ENCODE assay signal across 16 cellular contexts in the genomic region with DNA sequence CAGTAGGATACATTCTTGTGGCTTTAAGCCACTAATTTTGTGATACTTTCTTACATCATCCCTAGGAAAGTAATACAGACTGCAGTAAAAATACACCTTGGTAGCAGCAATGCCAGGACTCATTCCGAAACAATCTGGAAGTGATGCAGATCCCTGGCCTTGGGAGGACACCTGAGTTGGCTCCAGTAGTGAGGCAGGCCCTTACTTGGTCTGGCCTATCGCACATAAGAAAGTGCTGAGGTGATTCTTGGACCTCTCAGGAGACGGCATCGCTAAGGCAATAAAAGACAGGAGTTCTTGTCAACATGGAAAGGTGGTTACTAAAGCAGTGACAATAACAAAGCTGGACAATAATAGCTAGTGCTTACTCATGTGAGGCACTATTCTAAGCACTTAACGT.
DNase-seq lines count a peak whose midpoint lies in the region; ATAC-seq, FAIRE-seq and TF ChIP-seq lines count a peak whose summit lies in the region.
"Had no signal": no experiment of that assay in that cellular context is flagged by ENCODE, and none has a peak within 500 bp of the region (broad histone marks: within the 10 kb centered on the region; RNA-seq: fewer than 3 reads in every experiment).

No MANE protein-coding gene starts in this region.

- H2AFZ ChIP-seq in GM23338, result peak overlapping the region; percentile 47
- H2AFZ ChIP-seq in astrocyte (ENCODE audit: low read depth, low read length), result no peak overlapping the region

- H3K9me3 Mint-ChIP-seq in GM23338 (no peaks in the 10 kb centered on the region), astrocyte (ENCODE audit: unreplicated experiment) (no peaks in the 10 kb centered on the region)
- H3K9me3 Mint-ChIP-seq: CD8-positive, alpha-beta memory T cell had no signal

- H3K4me2 ChIP-seq in GM23338 (no peak overlapping the region), astrocyte (ENCODE audit: low read length) (no peak overlapping the region)
- H3K4me2 ChIP-seq: A549, BLaER1 had no signal

- H3K4me1 ChIP-seq in GM23338 (ENCODE audit: insufficient read depth), result no peaks in the 10 kb centered on the region
- no peaks in the 10 kb centered on the region for H3K4me1 ChIP-seq in astrocyte (ENCODE audit: insufficient read depth, low read length)
- H3K4me1 ChIP-seq: A549, BLaER1, Caco-2 had no signal

- in situ Hi-C loops in brain microvascular endothelial cell (cut with HindIII; ENCODE audit: low pct_ligation_motif_present, low sequenced_read_pairs), result no loop called here

- ATAC-seq in GM23338, result no peak
- ATAC-seq in left colon, result peak; percentile 73
- no peak for ATAC-seq in GM21526 (IDR thresholded peaks at IDR 0.05; ENCODE audit: low FRiP score, unreplicated experiment)
- ATAC-seq in HG02970 (IDR thresholded peaks at IDR 0.05; ENCODE audit: low FRiP score, unreplicated experiment), result no peak
- ATAC-seq: A549, HCT116 had no signal

- 0 out of 2 replicates have a peak, but pooled peaks cover 5% of the 10 kb centered on the region for H3K9me2 ChIP-seq in GM23338 (ENCODE audit: insufficient read depth)

- H3K27me3 ChIP-seq in GM23338 (ENCODE audit: insufficient read depth), result no peaks in the 10 kb centered on the region
- no peaks in the 10 kb centered on the region for H3K27me3 ChIP-seq in astrocyte (ENCODE audit: insufficient read depth, low read length)
- H3K27me3 ChIP-seq in brain microvascular endothelial cell (replicated peaks), result no peaks in the 10 kb centered on the region
- H3K27me3 ChIP-seq: BLaER1 had no signal

- no peak overlapping the region for H3K4me3 Mint-ChIP-seq in GM23338
- H3K4me3 Mint-ChIP-seq in astrocyte (ENCODE audit: unreplicated experiment), result no peak overlapping the region
- H3K4me3 Mint-ChIP-seq: CD8-positive, alpha-beta memory T cell had no signal

- H3F3A ChIP-seq in GM23338 (replicated peaks; ENCODE audit: low read depth), result no peaks in the 10 kb centered on the region

- intact Hi-C loops in left colon (cut with DNase I, micrococcal nuclease), result no loop called here

- H3K9me3 ChIP-seq in astrocyte (ENCODE audit: insufficient read depth, low read depth, low read length), result no peaks in the 10 kb centered on the region
- H3K9me3 ChIP-seq: A549, BLaER1, Caco-2 had no signal

- H3K27me3 Mint-ChIP-seq in GM23338 (ENCODE audit: insufficient read depth, low read depth, poor library complexity) (no peaks in the 10 kb centered on the region), astrocyte (ENCODE audit: low read depth, unreplicated experiment) (no peaks in the 10 kb centered on the region)

- H4K20me1 ChIP-seq in GM23338 (replicated peaks; ENCODE audit: insufficient read depth) (no peaks in the 10 kb centered on the region), astrocyte (ENCODE audit: insufficient read depth, low read length) (no peaks in the 10 kb centered on the region)
- H4K20me1 ChIP-seq: BLaER1 had no signal

- H3K36me3 Mint-ChIP-seq in GM23338 (ENCODE audit: low read depth) (no peaks in the 10 kb centered on the region), astrocyte (ENCODE audit: low read depth, unreplicated experiment) (no peaks in the 10 kb centered on the region)
- H3K36me3 Mint-ChIP-seq: CD8-positive, alpha-beta memory T cell had no signal

- no peak overlapping the region for H3K27ac Mint-ChIP-seq in GM23338
- no peak overlapping the region for H3K27ac Mint-ChIP-seq in astrocyte (ENCODE audit: unreplicated experiment)
- H3K27ac Mint-ChIP-seq: CD8-positive, alpha-beta memory T cell had no signal

- H3K27ac ChIP-seq in GM23338 (ENCODE audit: low read depth) (no peak overlapping the region), astrocyte (ENCODE audit: low read depth, low read length) (no peak overlapping the region), brain microvascular endothelial cell (no peak overlapping the region)
- H3K27ac ChIP-seq: A549, BLaER1, HL-60 had no signal

- H3K36me3 ChIP-seq in GM23338 (ENCODE audit: insufficient read depth), result no peaks in the 10 kb centered on the region
- no peaks in the 10 kb centered on the region for H3K36me3 ChIP-seq in astrocyte (ENCODE audit: insufficient read depth, low read length)
- no peaks in the 10 kb centered on the region for H3K36me3 ChIP-seq in brain microvascular endothelial cell (replicated peaks)
- H3K36me3 ChIP-seq: BLaER1 had no signal

- H3K4me3 ChIP-seq in GM23338 (no peak overlapping the region), astrocyte (ENCODE audit: insufficient read depth, low read depth, low read length) (no peak overlapping the region), brain microvascular endothelial cell (ENCODE audit: low read depth, low read length) (no peak overlapping the region)
- H3K4me3 ChIP-seq: A549, BLaER1 had no signal

- TF ChIP-seq CTCF in GM23338 (conservative IDR thresholded peaks at IDR 0.05; ENCODE audit: low read depth in 2 of 2), result no peak
- TF ChIP-seq CTCF in astrocyte (IDR thresholded peaks at IDR 0.05; ENCODE audit: insufficient read depth, low read depth, low read length), result no peak
- no peak for TF ChIP-seq CTCF in brain microvascular endothelial cell (IDR thresholded peaks at IDR 0.05; ENCODE audit: low read depth, low read length, missing control alignments)

- H3K79me2 ChIP-seq in GM23338 (replicated peaks; ENCODE audit: insufficient read depth) (no peaks in the 10 kb centered on the region), astrocyte (ENCODE audit: insufficient read depth, low read length) (no peaks in the 10 kb centered on the region)

- no peak overlapping the region for H3K9ac ChIP-seq in astrocyte (ENCODE audit: low read length)
- H3K9ac ChIP-seq: BLaER1 had no signal

- FAIRE-seq in astrocyte (lab: Jason Lieb, UNC) (no peak), urothelium cell line (lab: Jason Lieb, UNC) (no peak)
- FAIRE-seq: H54 had no signal

- H3K4me1 Mint-ChIP-seq in GM23338 (no peaks in the 10 kb centered on the region), astrocyte (ENCODE audit: low read depth, unreplicated experiment) (no peaks in the 10 kb centered on the region)
- H3K4me1 Mint-ChIP-seq: CD8-positive, alpha-beta memory T cell had no signal

- no peak for DNase-seq in GM23338 (ENCODE audit: low spot score)
- DNase-seq in astrocyte (ENCODE audit: low read depth), result peak; percentile 6
- DNase-seq in left colon, result no peak
- DNase-seq in urothelium cell line (ENCODE audit: low spot score), result peak; percentile 3
- no peak for DNase-seq in brain microvascular endothelial cell
- DNase-seq: Caco-2; CD8-positive, alpha-beta memory T cell; DMS53; GF-D8 had no signal

TF ChIP-seq in GM23338, 12 proteins besides CTCF, POLR2A, EP300 and RAD21 (continues in another document):
- TF ChIP-seq JUNB (IDR thresholded peaks at IDR 0.05; ENCODE audit: unreplicated experiment) (no peak), ZNF331 (CRISPR knock-in tag; IDR thresholded peaks at IDR 0.05; ENCODE audit: low read depth) (no peak), POLR2AphosphoS5 (IDR thresholded peaks at IDR 0.05; ENCODE audit: low read depth) (no peak), NANOG (IDR thresholded peaks at IDR 0.05; ENCODE audit: borderline replicate concordance) (no peak), STAT1 (IDR thresholded peaks at IDR 0.05; ENCODE audit: unreplicated experiment) (no peak), ZNF114 (CRISPR knock-in tag; IDR thresholded peaks at IDR 0.05) (no peak)
- TF ChIP-seq, protein P1, sequence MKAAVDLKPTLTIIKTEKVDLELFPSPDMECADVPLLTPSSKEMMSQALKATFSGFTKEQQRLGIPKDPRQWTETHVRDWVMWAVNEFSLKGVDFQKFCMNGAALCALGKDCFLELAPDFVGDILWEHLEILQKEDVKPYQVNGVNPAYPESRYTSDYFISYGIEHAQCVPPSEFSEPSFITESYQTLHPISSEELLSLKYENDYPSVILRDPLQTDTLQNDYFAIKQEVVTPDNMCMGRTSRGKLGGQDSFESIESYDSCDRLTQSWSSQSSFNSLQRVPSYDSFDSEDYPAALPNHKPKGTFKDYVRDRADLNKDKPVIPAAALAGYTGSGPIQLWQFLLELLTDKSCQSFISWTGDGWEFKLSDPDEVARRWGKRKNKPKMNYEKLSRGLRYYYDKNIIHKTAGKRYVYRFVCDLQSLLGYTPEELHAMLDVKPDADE (IDR thresholded peaks at IDR 0.05), result no peak
- TF ChIP-seq, protein P2, sequence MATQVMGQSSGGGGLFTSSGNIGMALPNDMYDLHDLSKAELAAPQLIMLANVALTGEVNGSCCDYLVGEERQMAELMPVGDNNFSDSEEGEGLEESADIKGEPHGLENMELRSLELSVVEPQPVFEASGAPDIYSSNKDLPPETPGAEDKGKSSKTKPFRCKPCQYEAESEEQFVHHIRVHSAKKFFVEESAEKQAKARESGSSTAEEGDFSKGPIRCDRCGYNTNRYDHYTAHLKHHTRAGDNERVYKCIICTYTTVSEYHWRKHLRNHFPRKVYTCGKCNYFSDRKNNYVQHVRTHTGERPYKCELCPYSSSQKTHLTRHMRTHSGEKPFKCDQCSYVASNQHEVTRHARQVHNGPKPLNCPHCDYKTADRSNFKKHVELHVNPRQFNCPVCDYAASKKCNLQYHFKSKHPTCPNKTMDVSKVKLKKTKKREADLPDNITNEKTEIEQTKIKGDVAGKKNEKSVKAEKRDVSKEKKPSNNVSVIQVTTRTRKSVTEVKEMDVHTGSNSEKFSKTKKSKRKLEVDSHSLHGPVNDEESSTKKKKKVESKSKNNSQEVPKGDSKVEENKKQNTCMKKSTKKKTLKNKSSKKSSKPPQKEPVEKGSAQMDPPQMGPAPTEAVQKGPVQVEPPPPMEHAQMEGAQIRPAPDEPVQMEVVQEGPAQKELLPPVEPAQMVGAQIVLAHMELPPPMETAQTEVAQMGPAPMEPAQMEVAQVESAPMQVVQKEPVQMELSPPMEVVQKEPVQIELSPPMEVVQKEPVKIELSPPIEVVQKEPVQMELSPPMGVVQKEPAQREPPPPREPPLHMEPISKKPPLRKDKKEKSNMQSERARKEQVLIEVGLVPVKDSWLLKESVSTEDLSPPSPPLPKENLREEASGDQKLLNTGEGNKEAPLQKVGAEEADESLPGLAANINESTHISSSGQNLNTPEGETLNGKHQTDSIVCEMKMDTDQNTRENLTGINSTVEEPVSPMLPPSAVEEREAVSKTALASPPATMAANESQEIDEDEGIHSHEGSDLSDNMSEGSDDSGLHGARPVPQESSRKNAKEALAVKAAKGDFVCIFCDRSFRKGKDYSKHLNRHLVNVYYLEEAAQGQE (IDR thresholded peaks at IDR 0.05; ENCODE audit: unreplicated experiment), result no peak

Comparison
In these comparisons a context has a peak if more than half of its experiments do, and no peak if none do; other contexts are left out.
1. DNase-seq: peak in astrocyte (single experiment) and urothelium cell line (single experiment); none in GM23338 (single experiment), left colon (0 of 2) and brain microvascular endothelial cell (single experiment).